8 cellular contexts compared by ENCODE assay signal in genomic region chr3:52704611-52705437, GRCh38. TPM values are rescaled to one million over a fixed set of nuclear protein-coding genes. Genes with fewer than 3 reads are reported as not detected.
A peak's percentile ranks its signal among the peaks of the same experiment; 100 is the strongest.
DNase-seq lines count a peak whose midpoint lies in the region; ATAC-seq and TF ChIP-seq lines count a peak whose summit lies in the region.

No MANE protein-coding gene starts in this region.

- H3K27me3 ChIP-seq in neuronal stem cell (ENCODE audit: control insufficient read depth in 3 of 3, insufficient read depth in 3 of 3, low read depth in 1 of 3, low read length in 3 of 3) = no peaks in the 10 kb centered on the region

- no peak overlapping the region for H3K4ac ChIP-seq in neuronal stem cell (ENCODE audit: low read length)

- peaks cover 0 to 1% of the 10 kb centered on the region in 2 donors for H3K9me3 ChIP-seq in neuronal stem cell (replicated peaks in 1 of 2; ENCODE audit: control insufficient read depth in 2 of 2, insufficient read depth in 1 of 2, low read depth in 1 of 2, low read length in 2 of 2)

- H3K14ac ChIP-seq in neuronal stem cell (ENCODE audit: low read length) = peak overlapping the region; percentile 76

- TF ChIP-seq CTCF in fibroblast of pulmonary artery (IDR thresholded peaks at IDR 0.05; ENCODE audit: low read length, missing control alignments) = no peak

- H3K36me3 ChIP-seq in neuronal stem cell (replicated peaks in 1 of 2; ENCODE audit: control insufficient read depth in 2 of 2, insufficient read depth in 2 of 2, low read length in 2 of 2) = peaks cover 4 to 31% of the 10 kb centered on the region in 2 donors

- no peak overlapping the region for H4K91ac ChIP-seq in neuronal stem cell (ENCODE audit: low read depth, low read length, poor library complexity)

- no peak overlapping the region for H2AK5ac ChIP-seq in neuronal stem cell (ENCODE audit: low read depth, low read length)

- no peak overlapping the region for H3K23ac ChIP-seq in neuronal stem cell (ENCODE audit: low read depth, low read length, poor library complexity)

- DNase-seq in NCI-H748 (lab: John Stamatoyannopoulos, UW; ENCODE audit: unreplicated experiment) (peak; percentile 5), NCI-H748 treated with DMSO at 0.1 percent for 48 hours (lab: John Stamatoyannopoulos, UW) (no peak), fibroblast of pulmonary artery (ENCODE audit: low read depth) (peak; percentile 25), neuronal stem cell (ENCODE audit: low spot score) (no peak), occipital lobe (lab: John Stamatoyannopoulos, UW) (no peak)
- DNase-seq in activated CD4-positive, alpha-beta T cell treated with anti-CD3 and anti-CD28 coated beads, Interleukin-2, amount 50 U/mL, for 1 hour = peak; percentile 2

- peak overlapping the region; percentile 99 for H2AFZ ChIP-seq in neuronal stem cell (ENCODE audit: low read length)

- peak overlapping the region; percentile 100 for H3K18ac ChIP-seq in neuronal stem cell (ENCODE audit: low read length)

- H3K27ac ChIP-seq in neuronal stem cell (replicated peaks; ENCODE audit: low read length) = no peak overlapping the region

- no peak overlapping the region for H2BK120ac ChIP-seq in neuronal stem cell (ENCODE audit: low read depth, low read length)

- no CpG with 5 or more reads among the region's 22 CpGs for WGBS in neuronal stem cell (ENCODE audit: extremely low coverage in 2 of 2, insufficient read length in 2 of 2, insufficient replicate concordance in 1 of 2), 2 donors

- no peak overlapping the region for H4K8ac ChIP-seq in neuronal stem cell (ENCODE audit: low read depth, low read length)

- no peak overlapping the region for H2BK15ac ChIP-seq in neuronal stem cell (ENCODE audit: low read length)

- H3K4me3 ChIP-seq in fibroblast of pulmonary artery (replicated peaks; ENCODE audit: low read depth, low read length) (peak overlapping the region; percentile 83), neuronal stem cell (ENCODE audit: low read length in 2 of 2) (peak overlapping the region; percentile 95 to 99)

- peaks cover 5 to 8% of the 10 kb centered on the region in 2 donors for H3K4me1 ChIP-seq in neuronal stem cell (ENCODE audit: control insufficient read depth in 2 of 2, insufficient read depth in 1 of 2, low read depth in 1 of 2, low read length in 2 of 2)

- H3K9ac ChIP-seq in neuronal stem cell (ENCODE audit: low read depth, low read length, poor library complexity) = peak overlapping the region; percentile 100

- peak overlapping the region; percentile 98 for H2BK5ac ChIP-seq in neuronal stem cell (ENCODE audit: low read length)

- peak overlapping the region; percentile 69 for H3K4me2 ChIP-seq in neuronal stem cell (ENCODE audit: insufficient read depth, low read length, poor library complexity, severe bottlenecking)

- no peak overlapping the region for H2BK12ac ChIP-seq in neuronal stem cell (ENCODE audit: low read length)

- ATAC-seq in HG03342 (IDR thresholded peaks at IDR 0.05; ENCODE audit: unreplicated experiment) = peak; percentile 1
- ATAC-seq in HG03571 (IDR thresholded peaks at IDR 0.05; ENCODE audit: unreplicated experiment) = no peak

- peaks cover 14% of the 10 kb centered on the region for H3K79me1 ChIP-seq in neuronal stem cell (ENCODE audit: low read depth, low read length)

RNA-seq across cellular contexts. Expression of gene GLT8D1, which starts 0.8 kb away (rescaled TPM):
- polyA plus RNA-seq in neuronal stem cell (2013, experiment 1 of 2) = 58.9 TPM
- 57.8 TPM for polyA plus RNA-seq in neuronal stem cell (2013, experiment 2 of 2)
- total RNA-seq in occipital lobe = 57.9 TPM

RNA-seq across cellular contexts. Expression of gene SPCS1, which starts 1.1 kb away (rescaled TPM):
- polyA plus RNA-seq in neuronal stem cell (2013, experiment 1 of 2) = 126 TPM
- 134 TPM for polyA plus RNA-seq in neuronal stem cell (2013, experiment 2 of 2)
- 29.6 TPM for total RNA-seq in occipital lobe

RNA-seq across cellular contexts. Expression of gene GNL3, which starts 19.0 kb away (rescaled TPM):
- 157 TPM for polyA plus RNA-seq in neuronal stem cell (2013, experiment 1 of 2)
- 165 TPM for polyA plus RNA-seq in neuronal stem cell (2013, experiment 2 of 2)
- 78.8 TPM for total RNA-seq in occipital lobe

RNA-seq across cellular contexts. Expression of gene PBRM1, which starts 19.1 kb away (rescaled TPM):
- polyA plus RNA-seq in neuronal stem cell (2013, experiment 1 of 2) = 39.5 TPM
- polyA plus RNA-seq in neuronal stem cell (2013, experiment 2 of 2) = 40.6 TPM
- total RNA-seq in occipital lobe = 203 TPM

Comparison
In these comparisons a context has a peak if more than half of its experiments do, and no peak if none do; other contexts are left out.
1. DNase-seq: peak in NCI-H748 (single experiment), activated CD4-positive, alpha-beta T cell treated with anti-CD3 and anti-CD28 coated beads, Interleukin-2, amount 50 U/mL, for 1 hour (single experiment) and fibroblast of pulmonary artery (single experiment); none in NCI-H748 treated with DMSO at 0.1 percent for 48 hours (single experiment), neuronal stem cell (single experiment) and occipital lobe (single experiment).